25 cellular contexts compared by ENCODE assay signal in genomic region chr5:160961030-160961429, GRCh38.
DNase-seq lines count a peak whose midpoint lies in the region; ATAC-seq and TF ChIP-seq lines count a peak whose summit lies in the region.
"Had no signal": no experiment of that assay in that cellular context is flagged by ENCODE, and none has a peak within 500 bp of the region (broad histone marks: within the 10 kb centered on the region; RNA-seq: fewer than 3 reads in every experiment).

No MANE protein-coding gene starts in this region.

- no peaks in the 10 kb centered on the region for H3K27me3 Mint-ChIP-seq in MCF 10A (ENCODE audit: insufficient read depth, unreplicated experiment)
- H3K27me3 Mint-ChIP-seq: stimulated activated naive CD8-positive, alpha-beta T cell treated with anti-CD3 and anti-CD28 coated beads, Interleukin-15, Interleukin-2, amounts not matched to agents 100 ng/mL and 50 ng/mL, for 24 hours; T-cell had no signal

- no peaks in the 10 kb centered on the region for H3K36me3 Mint-ChIP-seq in MCF 10A (ENCODE audit: insufficient read depth, unreplicated experiment)
- H3K36me3 Mint-ChIP-seq: activated naive CD4-positive, alpha-beta T cell treated with anti-CD3 and anti-CD28 coated beads, Interleukin-2, amount 50 U/mL, for 72 hours; T-cell had no signal

- H3K36me3 ChIP-seq in breast epithelium (no peaks in the 10 kb centered on the region), suprapubic skin (no peaks in the 10 kb centered on the region)

- POLR2A ChIA-PET in MCF 10A (lab: Yijun Ruan, JAX): interaction anchor here (0.6 to 4.9 kb wide), 9 partner anchors 13 to 149 kb away, joined by 3 to 27 read pairs (median 7); no protein-coding TSS in a partner anchor

- TF ChIP-seq EP300 in suprapubic skin (IDR thresholded peaks at IDR 0.05): no peak

- H3K9me3 Mint-ChIP-seq in MCF 10A (ENCODE audit: unreplicated experiment): no peaks in the 10 kb centered on the region
- H3K9me3 Mint-ChIP-seq: activated naive CD4-positive, alpha-beta T cell treated with anti-CD3 and anti-CD28 coated beads, Interleukin-2, amount 50 U/mL, for 72 hours; stimulated activated naive CD8-positive, alpha-beta T cell treated with anti-CD3 and anti-CD28 coated beads, Interleukin-15, Interleukin-2, amounts not matched to agents 100 ng/mL and 50 ng/mL, for 24 hours; T-cell had no signal

- H3K9me3 ChIP-seq in breast epithelium (no peaks in the 10 kb centered on the region), suprapubic skin (no peaks in the 10 kb centered on the region)

- DNase-seq in MCF 10A (ENCODE audit: unreplicated experiment) (peak; percentile 20), breast epithelium (ENCODE audit: low spot score in 2 of 2) (no peak), epithelial cell of proximal tubule (ENCODE audit: low read depth) (peak; percentile 61), suprapubic skin (ENCODE audit: low spot score in 2 of 2) (no peak), NK-92 (lab: John Stamatoyannopoulos, UW; ENCODE audit: unreplicated experiment) (no peak), LoVo (ENCODE audit: low spot score) (no peak)
- no peak for DNase-seq in stimulated activated CD4-positive, alpha-beta T cell treated with anti-CD3 and anti-CD28 coated beads, Interleukin-4, amount 100 ng/mL, for 4 hours
- DNase-seq: activated CD4-positive, alpha-beta T cell treated with anti-CD3 and anti-CD28 coated beads for 48 hours; amygdala; COR-L47; DMS79 treated with DMSO at 0.1 percent for 48 hours; GDM1; IMR-90; left ventricle myocardium superior; NCI-H1694; posterior cingulate gyrus; right cardiac atrium; RPMI8226; stimulated activated CD4-positive, alpha-beta T cell treated with anti-CD3 and anti-CD28 coated beads, Interleukin-1b, Interleukin-23, amount 100 ng/mL, for 48 hours; T-cell had no signal

- TF ChIP-seq POLR2A in breast epithelium (IDR thresholded peaks at IDR 0.05) (no peak), suprapubic skin (IDR thresholded peaks at IDR 0.05) (no peak)

- WGBS in suprapubic skin: 42% methylated on average over 1 of the region's 1 CpG

- no peak overlapping the region for H3K4me3 Mint-ChIP-seq in MCF 10A (ENCODE audit: unreplicated experiment)
- H3K4me3 Mint-ChIP-seq: stimulated activated naive CD8-positive, alpha-beta T cell treated with anti-CD3 and anti-CD28 coated beads, Interleukin-15, Interleukin-2, amounts not matched to agents 100 ng/mL and 50 ng/mL, for 24 hours; T-cell had no signal

- no peak overlapping the region for H3K4me3 ChIP-seq in breast epithelium
- H3K4me3 ChIP-seq in epithelial cell of proximal tubule (ENCODE audit: low read depth, low read length): no peak overlapping the region
- no peak overlapping the region for H3K4me3 ChIP-seq in suprapubic skin
- H3K4me3 ChIP-seq: smooth muscle cell had no signal

- no peak overlapping the region for H3K27ac Mint-ChIP-seq in MCF 10A (ENCODE audit: low read depth, unreplicated experiment)
- H3K27ac Mint-ChIP-seq: activated naive CD4-positive, alpha-beta T cell treated with anti-CD3 and anti-CD28 coated beads, Interleukin-2, amount 50 U/mL, for 72 hours; stimulated activated naive CD8-positive, alpha-beta T cell treated with anti-CD3 and anti-CD28 coated beads, Interleukin-15, Interleukin-2, amounts not matched to agents 100 ng/mL and 50 ng/mL, for 24 hours; T-cell had no signal

- H3K4me1 Mint-ChIP-seq in MCF 10A (ENCODE audit: insufficient read depth, unreplicated experiment): peaks cover 37% of the 10 kb centered on the region
- H3K4me1 Mint-ChIP-seq: T-cell had no signal

- H3K27ac ChIP-seq in breast epithelium: no peak overlapping the region
- H3K27ac ChIP-seq in suprapubic skin: peak overlapping the region; percentile 18
- H3K27ac ChIP-seq: 22Rv1 had no signal

- TF ChIP-seq CTCF in MCF 10A (IDR thresholded peaks at IDR 0.05; ENCODE audit: unreplicated experiment) (no peak), breast epithelium (IDR thresholded peaks at IDR 0.05) (no peak), epithelial cell of proximal tubule (conservative IDR thresholded peaks at IDR 0.05; ENCODE audit: low read depth, low read length) (no peak), suprapubic skin (IDR thresholded peaks at IDR 0.05) (no peak)

- BruUV-seq in MCF 10A (replicated peaks; lab: Mats Ljungman, UMichigan): no TSS peak

- H3K4me1 ChIP-seq in breast epithelium (no peaks in the 10 kb centered on the region), suprapubic skin (peaks cover 22% of the 10 kb centered on the region)

- peak; percentile 42 for ATAC-seq in HG03108 (IDR thresholded peaks at IDR 0.05; ENCODE audit: unreplicated experiment)
- ATAC-seq: activated naive CD4-positive, alpha-beta T cell treated with anti-CD3 and anti-CD28 coated beads, Interleukin-2, amount 50 U/mL, for 72 hours; left ventricle myocardium superior; right cardiac atrium; T-cell had no signal

- CTCF ChIA-PET in MCF 10A (lab: Yijun Ruan, JAX): interaction anchor here (0.6 to 2.0 kb wide), 5 partner anchors 8 to 523 kb away, joined by 3 to 5 read pairs (median 3); no protein-coding TSS in a partner anchor

- H3K27me3 ChIP-seq in breast epithelium: no peaks in the 10 kb centered on the region
- no peaks in the 10 kb centered on the region for H3K27me3 ChIP-seq in suprapubic skin

- intact Hi-C loops in MCF 10A (cut with micrococcal nuclease) (loop anchor here (5.0 to 10.0 kb wide), 2 partner anchors 124 to 526 kb away; no protein-coding TSS in a partner anchor), breast epithelium (cut with DNase I; ENCODE audit: low total_unique reads) (no loop called here)

Comparison
In these comparisons a context has a peak if more than half of its experiments do, and no peak if none do; other contexts are left out.
1. DNase-seq: peak in MCF 10A (single experiment) and epithelial cell of proximal tubule (single experiment); none in breast epithelium (0 of 2), suprapubic skin (0 of 2), NK-92 (single experiment), stimulated activated CD4-positive, alpha-beta T cell treated with anti-CD3 and anti-CD28 coated beads, Interleukin-4, amount 100 ng/mL, for 4 hours (0 of 2) and LoVo (single experiment).